Comparison of ENCODE assay signal across 15 cellular contexts in the genomic region with DNA sequence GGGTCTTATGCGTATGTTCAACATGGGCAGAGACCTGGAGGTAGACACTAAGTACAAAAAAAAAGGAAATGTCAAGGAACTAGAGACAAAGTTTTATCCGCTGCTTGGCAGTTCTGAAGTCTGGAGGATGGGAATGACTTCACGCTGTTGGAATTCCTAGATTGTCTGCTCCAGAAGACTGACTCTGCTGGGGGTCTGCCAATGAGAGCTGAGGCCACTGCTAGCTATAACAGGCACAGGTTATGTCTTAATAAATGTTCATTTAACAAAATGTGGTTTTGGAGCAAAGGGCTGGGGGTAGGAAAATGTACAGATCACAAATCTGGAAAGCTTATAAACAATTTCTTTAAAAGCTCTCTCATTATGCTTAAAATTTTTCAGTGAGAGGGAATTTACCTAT. TPM values are rescaled to one million over a fixed set of nuclear protein-coding genes. Genes with fewer than 3 reads are reported as not detected.
A peak's percentile ranks its signal among the peaks of the same experiment; 100 is the strongest.
DNase-seq lines count a peak whose midpoint lies in the region; TF ChIP-seq lines count a peak whose summit lies in the region.
"Had no signal": no experiment of that assay in that cellular context is flagged by ENCODE, and none has a peak within 500 bp of the region (broad histone marks: within the 10 kb centered on the region; RNA-seq: fewer than 3 reads in every experiment).

No MANE protein-coding gene starts in this region.

- BruUV-seq in Caco-2 (replicated peaks; lab: Mats Ljungman, UMichigan) = no TSS peak

- no peaks in the 10 kb centered on the region for H3K79me2 ChIP-seq in neural progenitor cell (ENCODE audit: low read depth)

- peaks cover 9% of the 10 kb centered on the region for H3K27me3 Mint-ChIP-seq in neural progenitor cell (ENCODE audit: insufficient read depth, low read depth)
- H3K27me3 Mint-ChIP-seq in Caco-2 (ENCODE audit: insufficient read depth, unreplicated experiment) = peaks cover 8% of the 10 kb centered on the region

- no peak overlapping the region for H3K4me2 ChIP-seq in neural progenitor cell

- TF ChIP-seq POLR2A in prostate gland (IDR thresholded peaks at IDR 0.05) = no peak

- H3K4me3 Mint-ChIP-seq in neural progenitor cell (peak overlapping the region; percentile 40), Caco-2 (ENCODE audit: unreplicated experiment) (no peak overlapping the region)
- H3K4me3 Mint-ChIP-seq: dendritic cell treated with granulocyte-macrophage colony-stimulating factor and Interleukin-4, amounts not matched to agents 40 ng/mL and 50 ng/mL, for 4 days; T-cell had no signal

- H3K9ac ChIP-seq in neural progenitor cell = no peak overlapping the region

- H2AFZ ChIP-seq in neural progenitor cell (replicated peaks) = no peak overlapping the region

- H3K4me1 Mint-ChIP-seq in neural progenitor cell (peaks cover 22% of the 10 kb centered on the region), Caco-2 (ENCODE audit: low read depth, unreplicated experiment) (peaks cover 7% of the 10 kb centered on the region)

- H3K9me3 ChIP-seq in neural progenitor cell (ENCODE audit: low read depth) = no peaks in the 10 kb centered on the region
- H3K9me3 ChIP-seq in prostate gland = no peaks in the 10 kb centered on the region
- no peaks in the 10 kb centered on the region for H3K9me3 ChIP-seq in Caco-2
- H3K9me3 ChIP-seq: tibial artery had no signal

- H3K27ac ChIP-seq in neural progenitor cell (no peak overlapping the region), prostate gland (no peak overlapping the region)
- H3K27ac ChIP-seq: skin epidermis, tibial artery had no signal

- peaks cover 8% of the 10 kb centered on the region for H3F3A ChIP-seq in neural progenitor cell (ENCODE audit: low read depth)

- peaks cover 7% of the 10 kb centered on the region for H3K4me1 ChIP-seq in neural progenitor cell
- H3K4me1 ChIP-seq in prostate gland (replicated peaks) = no peaks in the 10 kb centered on the region
- no peaks in the 10 kb centered on the region for H3K4me1 ChIP-seq in Caco-2

- 62% methylated on average over 3 of the region's 3 CpGs for WGBS in prostate gland

- no peak overlapping the region for H3K4me3 ChIP-seq in epithelial cell of proximal tubule (ENCODE audit: low read depth, low read length)
- no peak overlapping the region for H3K4me3 ChIP-seq in neural progenitor cell
- H3K4me3 ChIP-seq in prostate gland = no peak overlapping the region
- no peak overlapping the region for H3K4me3 ChIP-seq in Caco-2 (ENCODE audit: low read depth, low read length)
- H3K4me3 ChIP-seq: skin epidermis, tibial artery had no signal

- no peaks in the 10 kb centered on the region for H3K36me3 ChIP-seq in neural progenitor cell
- H3K36me3 ChIP-seq in prostate gland = no peaks in the 10 kb centered on the region
- no peaks in the 10 kb centered on the region for H3K36me3 ChIP-seq in Caco-2 (ENCODE audit: control insufficient read depth, insufficient read depth, low read length)
- H3K36me3 ChIP-seq: tibial artery had no signal

- intact Hi-C loops in prostate gland (cut with DNase I) = no loop called here
- intact Hi-C loops in Caco-2 (cut with micrococcal nuclease; ENCODE audit: unreplicated experiment) = no loop called here

- POLR2A ChIA-PET in Caco-2 (lab: Charles Lee) = no interaction called here

- H3K27ac Mint-ChIP-seq in neural progenitor cell = peak overlapping the region; percentile 22
- no peak overlapping the region for H3K27ac Mint-ChIP-seq in Caco-2 (ENCODE audit: unreplicated experiment)
- H3K27ac Mint-ChIP-seq: dendritic cell treated with granulocyte-macrophage colony-stimulating factor and Interleukin-4, amounts not matched to agents 40 ng/mL and 50 ng/mL, for 4 days; T-cell had no signal

- H3K27me3 ChIP-seq in neural progenitor cell (peaks cover 7% of the 10 kb centered on the region), prostate gland (replicated peaks; ENCODE audit: insufficient read depth) (no peaks in the 10 kb centered on the region), Caco-2 (replicated peaks; ENCODE audit: control insufficient read depth, insufficient read depth, low read length) (no peaks in the 10 kb centered on the region)
- H3K27me3 ChIP-seq: tibial artery had no signal

- H3K36me3 Mint-ChIP-seq in neural progenitor cell (no peaks in the 10 kb centered on the region), Caco-2 (ENCODE audit: insufficient read depth, unreplicated experiment) (no peaks in the 10 kb centered on the region)
- H3K36me3 Mint-ChIP-seq: T-cell had no signal

- no peaks in the 10 kb centered on the region for H3K9me3 Mint-ChIP-seq in neural progenitor cell
- H3K9me3 Mint-ChIP-seq in Caco-2 (ENCODE audit: unreplicated experiment) = no peaks in the 10 kb centered on the region
- H3K9me3 Mint-ChIP-seq: dendritic cell treated with granulocyte-macrophage colony-stimulating factor and Interleukin-4, amounts not matched to agents 40 ng/mL and 50 ng/mL, for 4 days; T-cell had no signal

- CTCF ChIA-PET in Caco-2 (lab: Charles Lee) = interaction anchor here (0.7 kb wide), 1 partner anchor 41 kb away, joined by 3 read pairs; no protein-coding TSS in a partner anchor

- no peak for TF ChIP-seq CTCF in epithelial cell of proximal tubule (conservative IDR thresholded peaks at IDR 0.05; ENCODE audit: low read depth, low read length)
- no peak for TF ChIP-seq CTCF in neural progenitor cell (IDR thresholded peaks at IDR 0.05)
- TF ChIP-seq CTCF in prostate gland (IDR thresholded peaks at IDR 0.05) = no peak
- TF ChIP-seq CTCF in Caco-2 (IDR thresholded peaks at IDR 0.05; ENCODE audit: insufficient read depth in 1 of 2, low read depth in 1 of 2, low read length in 1 of 2, severe bottlenecking in 1 of 2, unreplicated experiment in 1 of 2) = no peak

- H4K20me1 ChIP-seq in neural progenitor cell (ENCODE audit: low read depth) = no peaks in the 10 kb centered on the region

- peak; percentile 74 for DNase-seq in AG08396 (ENCODE audit: low spot score)
- DNase-seq in LHCN-M2 (ENCODE audit: low read depth) = peak; percentile 65
- peak; percentile 67 for DNase-seq in epithelial cell of proximal tubule (ENCODE audit: low read depth)
- DNase-seq in neural progenitor cell (ENCODE audit: low spot score) = peak; percentile 39
- DNase-seq in NCI-H510A (lab: John Stamatoyannopoulos, UW) = no peak
- DNase-seq in prostate gland (ENCODE audit: low spot score) = no peak
- DNase-seq in NCI-H345 (lab: John Stamatoyannopoulos, UW) = no peak
- DNase-seq in Caco-2 = no peak
- DNase-seq: activated CD4-positive, alpha-beta T cell treated with anti-CD3 and anti-CD28 coated beads, Interleukin-2, amount 50 U/mL, for 4 hours; NCI-H2029; T-cell; tibial artery had no signal

RNA-seq across cellular contexts. Expression of a gene that starts 5.9 kb away (rescaled TPM):
- not detected in 2 replicates for total RNA-seq in LHCN-M2 (2014; rRNA removed)
- polyA plus RNA-seq in LHCN-M2 (2012) = not detected
- total RNA-seq in epithelial cell of proximal tubule = not detected in 2 replicates
- not detected in 2 replicates for total RNA-seq in neural progenitor cell (ENCODE audit: low replicate concordance)
- not detected for total RNA-seq in prostate gland
- total RNA-seq in Caco-2 (2022) = not detected in 2 replicates
- total RNA-seq: T-cell had no signal
- polyA plus RNA-seq: BJ had no signal

RNA-seq across cellular contexts. Expression of a gene that starts 6.6 kb away (rescaled TPM):
- total RNA-seq in LHCN-M2 (2014; rRNA removed) (42.0 and 43.9 TPM in 2 replicates), epithelial cell of proximal tubule (24.2 and 42.7 TPM in 2 replicates), neural progenitor cell (ENCODE audit: low replicate concordance) (15.0 and 46.0 TPM in 2 replicates), prostate gland (10 to 100 TPM; 12.4 to 37.7 TPM), Caco-2 (2022) (6.5 and 7.1 TPM in 2 replicates)
- 21.4 TPM for polyA plus RNA-seq in LHCN-M2 (2012)

RNA-seq across cellular contexts. Expression of a gene that starts 21.3 kb away (rescaled TPM):
- not detected in 2 replicates for total RNA-seq in LHCN-M2 (2014; rRNA removed)
- not detected for polyA plus RNA-seq in LHCN-M2 (2012)
- 0.86 TPM in 1 of 2 replicates, not detected in the other for total RNA-seq in epithelial cell of proximal tubule
- not detected in 2 replicates for total RNA-seq in neural progenitor cell (ENCODE audit: low replicate concordance)
- under 1 TPM in 1 of 2 donors, not detected in 1; 0.74 TPM for total RNA-seq in prostate gland
- not detected in 2 replicates for total RNA-seq in Caco-2 (2022)
- total RNA-seq: T-cell had no signal
- polyA plus RNA-seq: BJ had no signal

RNA-seq across cellular contexts. Expression of a gene that starts 28.9 kb away (rescaled TPM):
- not detected in 2 replicates for total RNA-seq in LHCN-M2 (2014; rRNA removed)
- polyA plus RNA-seq in LHCN-M2 (2012) = not detected
- total RNA-seq in epithelial cell of proximal tubule = not detected in 2 replicates
- total RNA-seq in neural progenitor cell (ENCODE audit: low replicate concordance) = 0.12 TPM in 1 of 2 replicates, not detected in the other
- under 1 TPM in 1 of 2 donors, not detected in 1; 0.57 TPM for total RNA-seq in prostate gland
- total RNA-seq in Caco-2 (2022) = not detected in 2 replicates
- total RNA-seq: T-cell had no signal
- polyA plus RNA-seq: BJ had no signal

RNA-seq across cellular contexts. Expression of a gene that starts 33.5 kb away (rescaled TPM):
- not detected in 2 replicates for total RNA-seq in LHCN-M2 (2014; rRNA removed)
- not detected for polyA plus RNA-seq in LHCN-M2 (2012)
- not detected in 2 replicates for total RNA-seq in epithelial cell of proximal tubule
- total RNA-seq in neural progenitor cell (ENCODE audit: low replicate concordance) = not detected in 2 replicates
- 1 to 10 TPM in 1 of 2 donors, not detected in 1; 9.4 TPM for total RNA-seq in prostate gland
- total RNA-seq in Caco-2 (2022) = not detected in 2 replicates
- total RNA-seq: T-cell had no signal
- polyA plus RNA-seq: BJ had no signal

Comparison
In these comparisons a context has a peak if more than half of its experiments do, and no peak if none do; other contexts are left out.
1. DNase-seq: peak in AG08396 (single experiment), LHCN-M2 (single experiment), epithelial cell of proximal tubule (single experiment) and neural progenitor cell (single experiment); none in NCI-H510A (single experiment), prostate gland (single experiment), NCI-H345 (single experiment) and Caco-2 (0 of 2).